ENCODE assay signal across 1 cellular context in the genomic region with DNA sequence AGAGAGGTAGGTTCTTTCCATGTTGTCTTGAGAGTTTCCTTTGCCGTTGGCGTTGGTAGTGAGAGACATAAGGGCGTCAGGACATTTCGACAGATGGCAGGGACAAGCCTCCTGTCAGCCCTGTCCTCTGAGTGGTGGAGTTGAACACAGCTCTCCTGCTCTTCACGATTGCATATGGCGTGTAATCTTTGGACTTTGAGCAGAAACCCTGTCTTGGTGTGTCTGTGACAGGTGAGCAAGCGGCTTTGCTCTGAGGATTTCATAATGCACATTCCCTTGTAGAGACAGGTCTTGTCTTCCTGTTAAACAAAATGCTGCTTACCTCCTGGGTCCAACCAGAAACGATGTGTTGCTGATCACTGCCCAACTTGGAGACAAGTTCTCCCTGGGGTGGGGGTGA.
TF ChIP-seq lines count a peak whose summit lies in the region.

No MANE protein-coding gene starts in this region.

TF ChIP-seq in HepG2, 621 proteins besides CTCF, POLR2A, EP300 and RAD21 (continued from another document and continues in another):
- TF ChIP-seq, protein P1, sequence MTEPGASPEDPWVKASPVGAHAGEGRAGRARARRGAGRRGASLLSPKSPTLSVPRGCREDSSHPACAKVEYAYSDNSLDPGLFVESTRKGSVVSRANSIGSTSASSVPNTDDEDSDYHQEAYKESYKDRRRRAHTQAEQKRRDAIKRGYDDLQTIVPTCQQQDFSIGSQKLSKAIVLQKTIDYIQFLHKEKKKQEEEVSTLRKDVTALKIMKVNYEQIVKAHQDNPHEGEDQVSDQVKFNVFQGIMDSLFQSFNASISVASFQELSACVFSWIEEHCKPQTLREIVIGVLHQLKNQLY (CRISPR knock-in tag; IDR thresholded peaks at IDR 0.05) = no peak
- TF ChIP-seq ZNF816 (CRISPR knock-in tag; IDR thresholded peaks at IDR 0.05; ENCODE audit: borderline replicate concordance) (no peak), PATZ1 (CRISPR knock-in tag; IDR thresholded peaks at IDR 0.05) (0 out of 2 replicates have a peak, but pooled peaks have one; percentile 9), HMG20B (CRISPR knock-in tag; conservative IDR thresholded peaks at IDR 0.05) (no peak), SUZ12 (IDR thresholded peaks at IDR 0.05; ENCODE audit: low read depth, low read length) (no peak), ZNF782 (CRISPR knock-in tag; IDR thresholded peaks at IDR 0.05; ENCODE audit: borderline replicate concordance) (no peak), ZNF331 (CRISPR knock-in tag; IDR thresholded peaks at IDR 0.05) (peak; percentile 54; the same call in 1 of the 2 replicates), ZFP90 (CRISPR knock-in tag; IDR thresholded peaks at IDR 0.05; ENCODE audit: borderline replicate concordance) (no peak), ZNF589 (CRISPR knock-in tag; conservative IDR thresholded peaks at IDR 0.05) (no peak), GATAD2A (CRISPR knock-in tag; IDR thresholded peaks at IDR 0.05) (peak; percentile 73), HDAC2 (CRISPR knock-in tag; IDR thresholded peaks at IDR 0.05) (peak; percentile 47; the same call in 1 of the 2 replicates), ZSCAN5A (CRISPR knock-in tag; IDR thresholded peaks at IDR 0.05; ENCODE audit: borderline replicate concordance) (no peak), NCOA2 (CRISPR knock-in tag; IDR thresholded peaks at IDR 0.05) (no peak; the same call in 1 of the 2 replicates), HNF1A (IDR thresholded peaks at IDR 0.05; ENCODE audit: low read depth) (no peak), HNF1A (CRISPR knock-in tag; IDR thresholded peaks at IDR 0.05; ENCODE audit: borderline replicate concordance) (no peak), NR2F6 (IDR thresholded peaks at IDR 0.05) (no peak), NR2F6 (CRISPR knock-in tag; IDR thresholded peaks at IDR 0.05) (0 out of 2 replicates have a peak, but pooled peaks have one; percentile 6), ZNF792 (CRISPR knock-in tag; IDR thresholded peaks at IDR 0.05) (no peak), FOSL2 (CRISPR knock-in tag; IDR thresholded peaks at IDR 0.05) (peak; percentile 35; the same call in 1 of the 2 replicates), LRRFIP1 (CRISPR knock-in tag; conservative IDR thresholded peaks at IDR 0.05) (no peak), ZNF788 (CRISPR knock-in tag; IDR thresholded peaks at IDR 0.05; ENCODE audit: borderline replicate concordance) (no peak), ZNF674 (CRISPR knock-in tag; IDR thresholded peaks at IDR 0.05; ENCODE audit: low read depth) (no peak), ZMYM3 (CRISPR knock-in tag; IDR thresholded peaks at IDR 0.05) (0 out of 2 replicates have a peak, but pooled peaks have one; percentile 11), ZNF160 (CRISPR knock-in tag; IDR thresholded peaks at IDR 0.05) (no peak), ZNF343 (CRISPR knock-in tag; IDR thresholded peaks at IDR 0.05) (no peak), ZC3H4 (CRISPR knock-in tag; IDR thresholded peaks at IDR 0.05; ENCODE audit: borderline replicate concordance) (no peak), TCF7 (IDR thresholded peaks at IDR 0.05; ENCODE audit: low read depth) (no peak), MAF1 (CRISPR knock-in tag; IDR thresholded peaks at IDR 0.05; ENCODE audit: borderline replicate concordance) (no peak), MIER3 (CRISPR knock-in tag; IDR thresholded peaks at IDR 0.05; ENCODE audit: borderline replicate concordance) (0 out of 2 replicates have a peak, but pooled peaks have one; percentile 64), ATAD3A (CRISPR knock-in tag; IDR thresholded peaks at IDR 0.05) (no peak), LCORL (IDR thresholded peaks at IDR 0.05) (no peak), LCORL (CRISPR knock-in tag; IDR thresholded peaks at IDR 0.05) (no peak), ZNF431 (CRISPR knock-in tag; IDR thresholded peaks at IDR 0.05; ENCODE audit: borderline replicate concordance, low read depth) (no peak), CSRNP1 (CRISPR knock-in tag; IDR thresholded peaks at IDR 0.05) (no peak), ZNF720 (CRISPR knock-in tag; IDR thresholded peaks at IDR 0.05) (no peak), ZNF17 (CRISPR knock-in tag; IDR thresholded peaks at IDR 0.05) (no peak), ZUFSP (CRISPR knock-in tag; IDR thresholded peaks at IDR 0.05; ENCODE audit: borderline replicate concordance) (no peak), GATAD1 (CRISPR knock-in tag; IDR thresholded peaks at IDR 0.05) (no peak), MED1 (CRISPR knock-in tag; IDR thresholded peaks at IDR 0.05) (0 out of 2 replicates have a peak, but pooled peaks have one; percentile 21), ZNF790 (CRISPR knock-in tag; IDR thresholded peaks at IDR 0.05; ENCODE audit: borderline replicate concordance) (no peak), ZSCAN29 (CRISPR knock-in tag; conservative IDR thresholded peaks at IDR 0.05) (no peak)
- TF ChIP-seq, protein P2, sequence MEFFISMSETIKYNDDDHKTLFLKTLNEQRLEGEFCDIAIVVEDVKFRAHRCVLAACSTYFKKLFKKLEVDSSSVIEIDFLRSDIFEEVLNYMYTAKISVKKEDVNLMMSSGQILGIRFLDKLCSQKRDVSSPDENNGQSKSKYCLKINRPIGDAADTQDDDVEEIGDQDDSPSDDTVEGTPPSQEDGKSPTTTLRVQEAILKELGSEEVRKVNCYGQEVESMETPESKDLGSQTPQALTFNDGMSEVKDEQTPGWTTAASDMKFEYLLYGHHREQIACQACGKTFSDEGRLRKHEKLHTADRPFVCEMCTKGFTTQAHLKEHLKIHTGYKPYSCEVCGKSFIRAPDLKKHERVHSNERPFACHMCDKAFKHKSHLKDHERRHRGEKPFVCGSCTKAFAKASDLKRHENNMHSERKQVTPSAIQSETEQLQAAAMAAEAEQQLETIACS (CRISPR knock-in tag; IDR thresholded peaks at IDR 0.05) = no peak
- TF ChIP-seq, protein P3, sequence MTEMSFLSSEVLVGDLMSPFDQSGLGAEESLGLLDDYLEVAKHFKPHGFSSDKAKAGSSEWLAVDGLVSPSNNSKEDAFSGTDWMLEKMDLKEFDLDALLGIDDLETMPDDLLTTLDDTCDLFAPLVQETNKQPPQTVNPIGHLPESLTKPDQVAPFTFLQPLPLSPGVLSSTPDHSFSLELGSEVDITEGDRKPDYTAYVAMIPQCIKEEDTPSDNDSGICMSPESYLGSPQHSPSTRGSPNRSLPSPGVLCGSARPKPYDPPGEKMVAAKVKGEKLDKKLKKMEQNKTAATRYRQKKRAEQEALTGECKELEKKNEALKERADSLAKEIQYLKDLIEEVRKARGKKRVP (CRISPR knock-in tag; IDR thresholded peaks at IDR 0.05) = no peak
- TF ChIP-seq, protein P4, sequence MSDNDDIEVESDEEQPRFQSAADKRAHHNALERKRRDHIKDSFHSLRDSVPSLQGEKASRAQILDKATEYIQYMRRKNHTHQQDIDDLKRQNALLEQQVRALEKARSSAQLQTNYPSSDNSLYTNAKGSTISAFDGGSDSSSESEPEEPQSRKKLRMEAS (IDR thresholded peaks at IDR 0.05) = peak; percentile 32; the same call in 1 of the 2 replicates
- TF ChIP-seq, protein P5, sequence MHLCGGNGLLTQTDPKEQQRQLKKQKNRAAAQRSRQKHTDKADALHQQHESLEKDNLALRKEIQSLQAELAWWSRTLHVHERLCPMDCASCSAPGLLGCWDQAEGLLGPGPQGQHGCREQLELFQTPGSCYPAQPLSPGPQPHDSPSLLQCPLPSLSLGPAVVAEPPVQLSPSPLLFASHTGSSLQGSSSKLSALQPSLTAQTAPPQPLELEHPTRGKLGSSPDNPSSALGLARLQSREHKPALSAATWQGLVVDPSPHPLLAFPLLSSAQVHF (CRISPR knock-in tag; IDR thresholded peaks at IDR 0.05) = no peak
